In the genomic region with DNA sequence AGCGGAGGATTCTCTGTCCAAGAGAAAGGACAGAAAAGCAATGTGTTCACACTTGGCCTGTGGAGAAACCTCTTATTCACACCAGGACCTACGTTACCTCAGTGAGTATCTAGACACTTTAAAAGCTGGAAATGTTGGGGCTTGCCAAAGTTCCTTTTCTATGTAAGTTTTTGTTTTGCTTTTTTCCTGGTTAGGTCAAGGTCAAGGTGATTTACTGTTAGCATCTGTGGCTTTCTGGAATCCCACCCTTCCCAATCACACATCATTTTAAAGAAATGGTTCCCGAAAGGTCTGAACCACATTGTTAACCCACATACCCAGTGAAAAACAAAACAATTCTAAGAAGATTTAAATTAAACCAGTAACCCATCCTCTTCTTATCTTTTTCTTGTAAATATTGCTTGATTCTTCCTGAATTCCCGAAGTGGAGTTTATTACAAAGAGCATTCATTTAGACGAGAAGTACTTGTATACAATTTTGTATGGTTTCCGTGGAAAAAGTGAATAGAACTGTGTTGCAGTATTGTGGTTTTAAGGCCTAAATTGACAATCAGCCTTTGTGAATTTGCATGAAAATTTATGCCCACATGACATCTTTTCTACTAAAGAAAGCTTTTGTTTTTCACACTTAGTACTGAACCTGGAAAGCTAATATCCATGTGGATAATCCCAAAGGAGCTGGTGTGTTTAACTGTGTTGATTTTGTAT, we compare ENCODE assay signal across 18 cellular contexts.
DNase-seq lines count a peak whose midpoint lies in the region; ATAC-seq, FAIRE-seq and TF ChIP-seq lines count a peak whose summit lies in the region.
"Had no signal": no experiment of that assay in that cellular context is flagged by ENCODE, and none has a peak within 500 bp of the region (broad histone marks: within the 10 kb centered on the region; RNA-seq: fewer than 3 reads in every experiment).

No MANE protein-coding gene starts in this region.

- H3K27ac Mint-ChIP-seq in mesothelial cell of epicardium = peak overlapping the region; percentile 14
- H3K27ac Mint-ChIP-seq: CD8-positive, alpha-beta memory T cell had no signal

- peak; percentile 53 for DNase-seq in M059J (ENCODE audit: low read depth)
- peak; percentile 57 for DNase-seq in astrocyte of the spinal cord (ENCODE audit: low read depth, low spot score)
- no peak for DNase-seq in mesothelial cell of epicardium (ENCODE audit: low spot score in 2 of 2, unreplicated experiment in 2 of 2)
- DNase-seq in NCI-H146 (lab: John Stamatoyannopoulos, UW) = no peak
- no peak for DNase-seq in D721Med (ENCODE audit: insufficient read length, low spot score)
- DNase-seq in T-helper 9 cell = no peak
- DNase-seq: C1 segment of cervical spinal cord; CD8-positive, alpha-beta memory T cell; DMS79 treated with DMSO at 0.1 percent for 48 hours; GM23248; NCI-H1105; NCI-H2029 treated with DMSO at 0.1 percent for 48 hours; NCI-H2171; NCI-H524 treated with DMSO at 0.1 percent for 48 hours; NCI-H82; Right ventricle myocardium superior had no signal

- in situ Hi-C loops in astrocyte of the spinal cord (cut with HindIII; ENCODE audit: low sequenced_read_pairs) = no loop called here

- TF ChIP-seq CTCF in astrocyte of the spinal cord (IDR thresholded peaks at IDR 0.05; ENCODE audit: low read depth, low read length) (no peak), mesothelial cell of epicardium (IDR thresholded peaks at IDR 0.05; ENCODE audit: unreplicated experiment) (no peak), D721Med (IDR thresholded peaks at IDR 0.05; ENCODE audit: insufficient read depth, missing control alignments) (no peak)

- no peak for ATAC-seq in HG03196 (IDR thresholded peaks at IDR 0.05; ENCODE audit: unreplicated experiment)

- H3K4me3 Mint-ChIP-seq in mesothelial cell of epicardium = no peak overlapping the region
- H3K4me3 Mint-ChIP-seq: CD8-positive, alpha-beta memory T cell had no signal

- H3K27me3 Mint-ChIP-seq in mesothelial cell of epicardium (ENCODE audit: low read depth) = no peaks in the 10 kb centered on the region
- H3K27me3 Mint-ChIP-seq: CD8-positive, alpha-beta memory T cell had no signal

- no peaks in the 10 kb centered on the region for H3K9me3 Mint-ChIP-seq in mesothelial cell of epicardium

- H3K4me1 Mint-ChIP-seq in mesothelial cell of epicardium = peaks cover 71% of the 10 kb centered on the region
- H3K4me1 Mint-ChIP-seq: CD8-positive, alpha-beta memory T cell had no signal

- no peak overlapping the region for H3K4me3 ChIP-seq in astrocyte of the spinal cord (ENCODE audit: low read depth, low read length)
- H3K4me3 ChIP-seq: GM23248, HAP-1 had no signal

- peaks cover 2% of the 10 kb centered on the region for H3K36me3 Mint-ChIP-seq in mesothelial cell of epicardium
- H3K36me3 Mint-ChIP-seq: CD8-positive, alpha-beta memory T cell had no signal

- FAIRE-seq in D721Med (lab: Jason Lieb, UNC) = no peak

Comparison
In these comparisons a context has a peak if more than half of its experiments do, and no peak if none do; other contexts are left out.
1. DNase-seq: peak in M059J (single experiment) and astrocyte of the spinal cord (single experiment); none in mesothelial cell of epicardium (0 of 2), NCI-H146 (single experiment), D721Med (single experiment) and T-helper 9 cell (single experiment).